ENCODE assay signal across 8 cellular contexts in genomic region chr3:117553461-117553860, GRCh38.
DNase-seq lines count a peak whose midpoint lies in the region; ATAC-seq and TF ChIP-seq lines count a peak whose summit lies in the region.

No MANE protein-coding gene starts in this region.

- H3K36me3 ChIP-seq in left lung = no peaks in the 10 kb centered on the region
- no peaks in the 10 kb centered on the region for H3K36me3 ChIP-seq in ovary
- H3K36me3 ChIP-seq in SJCRH30 = no peaks in the 10 kb centered on the region

- intact Hi-C loops in left lung (cut with DNase I) (no loop called here), ovary (cut with DNase I) (no loop called here)

- 66 to 76% (median 72%) methylated on average over 2 of the region's 2 CpGs for WGBS in ovary, 3 donors

- H3K9me3 ChIP-seq in left lung (no peaks in the 10 kb centered on the region), ovary (no peaks in the 10 kb centered on the region), SJCRH30 (replicated peaks) (no peaks in the 10 kb centered on the region)

- H3K27me3 ChIP-seq in left lung (no peaks in the 10 kb centered on the region), ovary (no peaks in the 10 kb centered on the region), SJCRH30 (no peaks in the 10 kb centered on the region)

- H3K27ac ChIP-seq in left lung (no peak overlapping the region), ovary (no peak overlapping the region), SJCRH30 (no peak overlapping the region)

- H3K4me1 ChIP-seq in left lung (no peaks in the 10 kb centered on the region), ovary (ENCODE audit: insufficient read depth) (no peaks in the 10 kb centered on the region), SJCRH30 (no peaks in the 10 kb centered on the region)

- H3K4me3 ChIP-seq in left lung = no peak overlapping the region
- no peak overlapping the region for H3K4me3 ChIP-seq in ovary
- no peak overlapping the region for H3K4me3 ChIP-seq in SJCRH30

- ATAC-seq in GM18511 (IDR thresholded peaks at IDR 0.05; ENCODE audit: unreplicated experiment) = peak; percentile 97
- peak; percentile 96 for ATAC-seq in HG02588 (IDR thresholded peaks at IDR 0.05; ENCODE audit: unreplicated experiment)
- peak; percentile 71 for ATAC-seq in left lung

- TF ChIP-seq POLR2A in ovary (IDR thresholded peaks at IDR 0.05) = no peak

- DNase-seq in M059J (ENCODE audit: low read depth) (peak; percentile 19), left lung (no peak), Kasumi-1 (lab: John Stamatoyannopoulos, UW) (no peak), NCI-H2196 (lab: John Stamatoyannopoulos, UW; ENCODE audit: unreplicated experiment) (no peak), ovary (no peak), SJCRH30 (no peak)

- no peak for TF ChIP-seq EP300 in ovary (IDR thresholded peaks at IDR 0.05)

- TF ChIP-seq CTCF in left lung (IDR thresholded peaks at IDR 0.05) (no peak), ovary (IDR thresholded peaks at IDR 0.05) (no peak)
